In the genomic region with DNA sequence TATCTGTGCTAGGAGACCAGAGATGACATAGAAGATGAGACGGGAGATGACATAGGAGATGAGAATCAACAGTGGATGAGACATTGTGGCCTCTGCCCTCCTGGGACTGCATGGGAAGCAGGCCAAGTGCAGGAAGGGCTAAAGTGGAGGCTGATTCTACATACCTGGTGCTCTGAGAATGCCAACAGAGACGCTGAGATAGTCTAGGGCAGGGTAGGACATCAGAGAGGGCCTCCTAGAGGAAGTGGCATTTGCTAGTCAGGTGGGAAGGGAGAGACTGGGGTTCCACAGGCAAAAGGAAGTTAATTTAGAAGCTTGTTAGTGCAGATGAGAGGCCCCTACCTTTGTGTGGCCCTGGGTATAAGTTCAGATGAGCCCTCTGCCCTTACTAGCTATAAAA, we compare ENCODE assay signal across 23 cellular contexts.
"Had no signal": no experiment of that assay in that cellular context is flagged by ENCODE, and none has a peak within 500 bp of the region (broad histone marks: within the 10 kb centered on the region; RNA-seq: fewer than 3 reads in every experiment).

No MANE protein-coding gene starts in this region.

- H3K79me2 ChIP-seq: hepatocyte had no signal

- H2AFZ ChIP-seq: hepatocyte had no signal

- H3K27me3 ChIP-seq: colonic mucosa, esophagus squamous epithelium, gastrocnemius medialis, heart left ventricle, heart right ventricle, hepatocyte had no signal

- DNase-seq: colonic mucosa; cortex of kidney; dermis blood vessel endothelial cell; dorsolateral prefrontal cortex; effector CD4-positive, alpha-beta T cell; effector CD8-positive, alpha-beta T cell; effector memory CD4-positive, alpha-beta T cell; effector memory CD8-positive, alpha-beta T cell; endodermal cell; erythroblast; esophagus squamous epithelium; foreskin fibroblast; foreskin keratinocyte; foreskin melanocyte; gastrocnemius medialis; glutamatergic neuron; heart left ventricle; heart right ventricle had no signal

- H3K36me3 ChIP-seq: colonic mucosa, esophagus squamous epithelium, gastrocnemius medialis, gastroesophageal sphincter, heart left ventricle, heart right ventricle had no signal

- H3K4me2 ChIP-seq: hepatocyte had no signal

- H3K4me1 ChIP-seq: colonic mucosa, esophagus squamous epithelium, foreskin keratinocyte, gastroesophageal sphincter had no signal

- ATAC-seq: effector memory CD8-positive, alpha-beta T cell; esophagus mucosa; foreskin keratinocyte; gastrocnemius medialis; gastroesophageal sphincter; heart left ventricle; heart right ventricle had no signal

- H3K27ac ChIP-seq: colonic mucosa, coronary artery, dorsolateral prefrontal cortex, epithelial cell of prostate, esophagus squamous epithelium, foreskin keratinocyte, gastrocnemius medialis, gastroesophageal sphincter, heart left ventricle, heart right ventricle, hepatocyte had no signal

- H3K9me3 ChIP-seq: colonic mucosa, esophagus squamous epithelium, gastrocnemius medialis, gastroesophageal sphincter, heart left ventricle, heart right ventricle had no signal

- H3K4me3 ChIP-seq: colonic mucosa, coronary artery, dorsolateral prefrontal cortex, esophagus squamous epithelium, gastrocnemius medialis, gastroesophageal sphincter, heart left ventricle, heart right ventricle, hepatocyte had no signal
